In genomic region chr11:45323598-45324249, GRCh38 we compare ENCODE assay signal across 24 cellular contexts. TPM values are rescaled to one million over a fixed set of nuclear protein-coding genes. Genes with fewer than 3 reads are reported as not detected.
"Had no signal": no experiment of that assay in that cellular context is flagged by ENCODE, and none has a peak within 500 bp of the region (broad histone marks: within the 10 kb centered on the region; RNA-seq: fewer than 3 reads in every experiment).

No MANE protein-coding gene starts in this region.

- H3K27ac Mint-ChIP-seq: endodermal cell, naive B cell, nephron had no signal

- H3K36me3 ChIP-seq: lower lobe of right lung, prostate gland, stomach, thoracic aorta, transverse colon had no signal

- H3K4me1 Mint-ChIP-seq: naive B cell had no signal

- H3K4me3 ChIP-seq: lower lobe of right lung, prostate gland, skin epidermis, stomach, thoracic aorta, transverse colon had no signal

- DNase-seq: cerebellar nuclear complex; dermis blood vessel endothelial cell; effector CD4-positive, alpha-beta T cell; endodermal cell; erythroblast; islet precursor cell; lower lobe of right lung; naive B cell; occipital lobe; stimulated activated CD4-positive, alpha-beta T cell treated with anti-CD3 and anti-CD28 coated beads, Interleukin-2, amount 100 ng/mL, for 24 hours; stimulated activated CD4-positive, alpha-beta T cell treated with anti-CD3 and anti-CD28 coated beads, Interleukin-4, amount 100 ng/mL, for 4 hours; stimulated activated naive CD4-positive, alpha-beta T cell; stomach; transverse colon had no signal

- ATAC-seq: left lobe of liver, lower lobe of right lung, sciatic nerve had no signal

- H3K4me3 Mint-ChIP-seq: endodermal cell, naive B cell, nephron had no signal

- H3K4me1 ChIP-seq: lower lobe of right lung, parathyroid adenoma, prostate gland, stomach, transverse colon had no signal

- H3K9me3 ChIP-seq: lower lobe of right lung, prostate gland, thoracic aorta had no signal

- H3K27ac ChIP-seq: lower lobe of right lung, parathyroid adenoma, prostate gland, skin epidermis, stomach, thoracic aorta, transverse colon had no signal

- H3K27me3 ChIP-seq: transverse colon had no signal

RNA-seq across cellular contexts. Expression of gene SYT13, which starts 37.6 kb away (rescaled TPM):
- total RNA-seq: dermis blood vessel endothelial cell, endothelial cell of umbilical vein, fibroblast of lung, lower lobe of right lung, sciatic nerve, thoracic aorta had no signal
- polyA plus RNA-seq: endothelial cell of umbilical vein, fibroblast of lung, urinary bladder had no signal
